In the genomic region with DNA sequence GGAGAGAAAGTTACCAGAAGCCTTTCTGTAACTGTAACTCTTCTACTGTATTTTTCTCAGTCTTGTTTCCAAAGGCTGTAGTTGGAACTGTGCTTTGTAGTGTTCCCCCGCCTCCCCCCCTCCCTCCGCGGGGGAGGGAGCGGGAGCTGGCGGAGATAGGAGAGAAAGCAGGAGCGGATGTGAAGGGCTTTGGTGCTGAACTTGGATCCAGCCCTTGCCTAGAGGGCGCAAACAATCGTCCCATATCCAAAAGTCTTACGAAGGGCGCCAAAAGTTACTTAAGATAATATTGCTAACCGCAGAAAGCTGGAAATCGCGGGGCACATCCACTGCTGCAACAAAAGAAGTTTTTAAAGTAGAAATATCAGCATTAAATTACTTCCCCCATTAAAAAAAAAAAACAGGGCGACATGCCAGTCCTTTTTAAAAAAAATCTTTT, we compare ENCODE assay signal across 8 cellular contexts. TPM values are rescaled to one million over a fixed set of nuclear protein-coding genes. Genes with fewer than 3 reads are reported as not detected.
DNase-seq lines count a peak whose midpoint lies in the region; ATAC-seq and TF ChIP-seq lines count a peak whose summit lies in the region.

No MANE protein-coding gene starts in this region.

- no peaks in the 10 kb centered on the region for H3K27me3 ChIP-seq in prostate gland (replicated peaks; ENCODE audit: insufficient read depth)

- intact Hi-C loops in left ventricle myocardium superior (cut with micrococcal nuclease), result loop anchor here (10.0 kb wide), 1 partner anchor 255 kb away; no protein-coding TSS in a partner anchor
- intact Hi-C loops in prostate gland (cut with DNase I), result loop anchor here (2.0 to 10.0 kb wide), 4 partner anchors 27 to 375 kb away; no protein-coding TSS in a partner anchor

- peak in 2 of 4 experiments; percentile 24 to 36 for TF ChIP-seq CTCF in prostate gland (IDR thresholded peaks at IDR 0.05)

- whole genome bisulfite sequencing in prostate gland, result under 1% methylated on average over 14 of the region's 14 CpGs

- DNase-seq in activated T-cell treated with anti-CD3 and anti-CD28 coated beads, Interleukin-2, amount 50 U/mL, for 1 hour, result peak; percentile 28
- DNase-seq in activated T-cell treated with anti-CD3 and anti-CD28 coated beads for 4 hours, result no peak
- peak; percentile 76 for DNase-seq in NCI-H460 (ENCODE audit: extremely low read depth, low read depth)
- DNase-seq in amygdala (lab: John Stamatoyannopoulos, UW), result peak in 48 of 56 donors; percentile 19 to 88 (median 58)
- DNase-seq in left ventricle myocardium superior, result peak; percentile 90
- peak; percentile 81 for DNase-seq in prostate gland (ENCODE audit: low spot score)
- DNase-seq in SW 1271 (lab: John Stamatoyannopoulos, UW), result no peak
- no peak for DNase-seq in DMS153 (lab: John Stamatoyannopoulos, UW)

- TF ChIP-seq POLR2A in prostate gland (IDR thresholded peaks at IDR 0.05), result no peak

- ATAC-seq in left ventricle myocardium superior, result peak; percentile 66

- H3K4me3 ChIP-seq in prostate gland, result peak overlapping the region; percentile 1 to 13

- no peaks in the 10 kb centered on the region for H3K36me3 ChIP-seq in prostate gland

- H3K27ac ChIP-seq in prostate gland, result peak overlapping the region; percentile 89 to 97

- H3K4me1 ChIP-seq in prostate gland (replicated peaks), result peaks cover 12% of the 10 kb centered on the region

- no peaks in the 10 kb centered on the region for H3K9me3 ChIP-seq in prostate gland

RNA-seq across cellular contexts. Expression of a gene that starts 2.4 kb away (rescaled TPM):
- 15.1 and 16.9 TPM in 2 replicates for total RNA-seq in NCI-H460 (2014; rRNA removed; shearing (Covaris generic))
- polyA plus RNA-seq in NCI-H460 (2014; cell fraction: nucleus; rRNA removed), result 5.7 and 7.4 TPM in 2 replicates
- 102 TPM for total RNA-seq in left ventricle myocardium superior
- 10 to 100 TPM; 61.4 to 86.3 TPM for total RNA-seq in prostate gland

Comparison
In these comparisons a context has a peak if more than half of its experiments do, and no peak if none do; other contexts are left out.
1. DNase-seq: peak in activated T-cell treated with anti-CD3 and anti-CD28 coated beads, Interleukin-2, amount 50 U/mL, for 1 hour (single experiment), NCI-H460 (single experiment), amygdala (48 of 56), left ventricle myocardium superior (single experiment) and prostate gland (single experiment); none in activated T-cell treated with anti-CD3 and anti-CD28 coated beads for 4 hours (single experiment), SW 1271 (0 of 2) and DMS153 (single experiment).